ENCODE assay signal across 8 cellular contexts in the genomic region with DNA sequence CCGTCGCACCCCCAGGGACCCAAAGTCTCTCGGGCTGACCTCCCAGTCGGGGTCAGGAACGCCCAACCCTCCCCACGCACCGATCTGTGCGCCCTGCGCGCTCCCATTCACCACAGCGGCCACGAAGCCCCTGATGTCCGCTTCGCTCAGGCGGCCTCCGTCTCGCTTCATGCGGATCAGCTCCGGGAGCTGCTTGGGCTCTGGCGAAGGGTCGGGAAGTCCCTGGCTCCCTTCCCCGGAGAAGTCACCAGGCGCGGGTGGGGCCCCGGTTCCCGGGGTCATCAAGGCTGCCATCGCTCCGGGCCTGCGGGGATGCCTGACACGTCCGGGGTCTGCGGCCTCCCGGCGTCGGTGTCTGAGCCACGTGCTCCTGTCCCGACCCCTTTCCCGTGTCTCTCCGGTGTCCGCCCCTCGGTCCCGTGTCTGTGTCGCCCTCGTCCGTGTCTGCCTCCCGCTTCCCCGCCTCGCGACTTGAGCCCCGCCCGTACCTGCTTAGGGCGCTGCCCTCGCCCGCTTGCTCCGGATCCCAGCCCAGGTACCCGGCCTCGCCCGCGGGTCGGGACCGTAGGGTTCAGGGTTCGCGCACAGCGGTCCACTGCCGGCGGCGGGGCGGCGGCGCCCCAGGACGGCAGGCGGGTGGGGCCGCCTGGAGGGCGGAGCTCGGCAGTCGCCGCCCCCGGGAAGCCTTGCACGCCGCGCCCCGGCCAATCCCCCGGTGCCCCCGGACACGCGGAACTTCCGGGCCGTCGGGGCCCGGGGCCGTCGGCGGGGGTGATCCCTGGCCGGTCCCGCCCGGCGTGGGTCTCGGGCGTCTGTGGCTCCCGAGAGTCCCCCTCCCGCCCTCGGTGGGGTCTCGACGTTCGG. TPM values are rescaled to one million over a fixed set of nuclear protein-coding genes. Genes with fewer than 3 reads are reported as not detected.
DNase-seq lines count a peak whose midpoint lies in the region; ATAC-seq, FAIRE-seq and TF ChIP-seq lines count a peak whose summit lies in the region.

A gene with protein sequence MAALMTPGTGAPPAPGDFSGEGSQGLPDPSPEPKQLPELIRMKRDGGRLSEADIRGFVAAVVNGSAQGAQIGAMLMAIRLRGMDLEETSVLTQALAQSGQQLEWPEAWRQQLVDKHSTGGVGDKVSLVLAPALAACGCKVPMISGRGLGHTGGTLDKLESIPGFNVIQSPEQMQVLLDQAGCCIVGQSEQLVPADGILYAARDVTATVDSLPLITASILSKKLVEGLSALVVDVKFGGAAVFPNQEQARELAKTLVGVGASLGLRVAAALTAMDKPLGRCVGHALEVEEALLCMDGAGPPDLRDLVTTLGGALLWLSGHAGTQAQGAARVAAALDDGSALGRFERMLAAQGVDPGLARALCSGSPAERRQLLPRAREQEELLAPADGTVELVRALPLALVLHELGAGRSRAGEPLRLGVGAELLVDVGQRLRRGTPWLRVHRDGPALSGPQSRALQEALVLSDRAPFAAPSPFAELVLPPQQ (minus strand): TSS at position 597 of the 864 bp plus-strand sequence. CDS start 303 bp downstream, at position 294.

- peak within 1 kb of the TSS; percentile 84 for H3K4me2 ChIP-seq in HepG2 (ENCODE audit: low read depth, low read length)

- no peak for TF ChIP-seq CTCF in HFF-Myc (IDR thresholded peaks at IDR 0.05; ENCODE audit: low read depth, low read length, missing control alignments)
- no peak for TF ChIP-seq CTCF in HepG2 (CRISPR knock-in tag; IDR thresholded peaks at IDR 0.05)

- peaks cover 6% of the 10 kb centered on the region for H3K79me2 ChIP-seq in HepG2 (ENCODE audit: insufficient read depth, low read length)

- peak within 1 kb of the TSS; percentile 76 to 94 for H3K4me3 ChIP-seq in CD4-positive, alpha-beta memory T cell (ENCODE audit: low read length in 2 of 2)
- H3K4me3 ChIP-seq in HFF-Myc (replicated peaks; ENCODE audit: low read depth, low read length) = peak within 1 kb of the TSS; percentile 43
- H3K4me3 ChIP-seq in HepG2 (replicated peaks in 1 of 3; ENCODE audit: insufficient read depth in 1 of 3, low read depth in 2 of 3, low read length in 3 of 3) = peak within 1 kb of the TSS; percentile 58 to 83 (median 74); a peak in 5 of 6 replicates

- no peak for TF ChIP-seq RAD21 in HepG2 (CRISPR knock-in tag; IDR thresholded peaks at IDR 0.05)

- peak within 1 kb of the TSS; percentile 73 for H3K9ac ChIP-seq in HepG2 (ENCODE audit: insufficient read depth, low read depth, low read length)

- H3K4me3 Mint-ChIP-seq in CD4-positive, alpha-beta memory T cell = peak within 1 kb of the TSS; percentile 89 to 95 (median 92)

- ATAC-seq in HepG2 (peak; percentile 9), HG03457 (IDR thresholded peaks at IDR 0.05; ENCODE audit: unreplicated experiment) (no peak)

- CTCF ChIA-PET in CD4-positive, alpha-beta memory T cell (lab: Charles Lee; ENCODE audit: partially characterized antibody) = interaction anchor here (1.2 to 5.1 kb wide), 2 partner anchors 10 to 20 kb away, joined by 3 to 135 read pairs; no protein-coding TSS in a partner anchor
- CTCF ChIA-PET in HepG2 (lab: Yijun Ruan, JAX; ENCODE audit: low intra/inter-chr PET ratio, low total read pairs) = no interaction called here

- H3K9me3 Mint-ChIP-seq in CD4-positive, alpha-beta memory T cell = peaks cover 0 to 2% (median 0%) of the 10 kb centered on the region in 8 donors

- H4K20me1 ChIP-seq in HepG2 (ENCODE audit: insufficient read depth, low read length) = 0 out of 2 replicates have a peak, but pooled peaks cover under 1% of the 10 kb centered on the region

- peaks cover under 1 to 6% of the 10 kb centered on the region in 2 donors for H3K36me3 Mint-ChIP-seq in CD4-positive, alpha-beta memory T cell

- TF ChIP-seq EP300 in HepG2 (IDR thresholded peaks at IDR 0.05; ENCODE audit: low read depth in 2 of 2, low read length in 2 of 2) = no peak
- TF ChIP-seq EP300 in HepG2 (CRISPR knock-in tag; IDR thresholded peaks at IDR 0.05; ENCODE audit: borderline replicate concordance) = no peak

- TF ChIP-seq POLR2A in HepG2 (IDR thresholded peaks at IDR 0.05; ENCODE audit: insufficient read depth in 1 of 2, low read depth in 2 of 2, low read length in 2 of 2) = no peak

- H2AFZ ChIP-seq in HepG2 (ENCODE audit: low read length) = no peak within 1 kb of the TSS

- peaks cover 59% of the 10 kb centered on the region for H3K4me1 ChIP-seq in CD4-positive, alpha-beta memory T cell (ENCODE audit: insufficient read depth, low read length)
- H3K4me1 ChIP-seq in HepG2 (ENCODE audit: insufficient read depth, low read length) = peaks cover 72% of the 10 kb centered on the region

- no peaks in the 10 kb centered on the region for H3K27me3 Mint-ChIP-seq in CD4-positive, alpha-beta memory T cell

- no peak for FAIRE-seq in HepG2 (lab: Jason Lieb, UNC)

- peak within 1 kb of the TSS; percentile 96 for H3K27ac ChIP-seq in CD4-positive, alpha-beta memory T cell (ENCODE audit: low read depth, low read length)
- H3K27ac ChIP-seq in caudate nucleus (ENCODE audit: low read depth, low read length) (peak within 1 kb of the TSS; percentile 70), HepG2 (ENCODE audit: extremely low read length, insufficient read depth, low read length) (peak within 1 kb of the TSS; percentile 74)

- DNase-seq in CD4-positive, alpha-beta memory T cell = peak; percentile 55 to 65 (median 59)
- DNase-seq in HFF-Myc (ENCODE audit: extremely low read depth, low read depth) (no peak), caudate nucleus (lab: John Stamatoyannopoulos, UW) (no peak), HepG2 (ENCODE audit: low spot score) (peak; percentile 19), NCI-H187 treated with DMSO at 0.1 percent for 48 hours (lab: John Stamatoyannopoulos, UW) (no peak)
- peak in 2 of 3 experiments; percentile 40 to 71 for DNase-seq in stimulated activated CD4-positive, alpha-beta T cell treated with anti-CD3 and anti-CD28 coated beads, TNF-alpha, amount 100 ng/mL, for 24 hours (ENCODE audit: low read depth in 3 of 3)

- intact Hi-C loops in CD4-positive, alpha-beta memory T cell (cut with micrococcal nuclease) = loop anchor here (5.0 kb wide), 2 partner anchors 287 to 337 kb away; no protein-coding TSS in a partner anchor
- intact Hi-C loops in T-helper 2 cell treated with Interferon-gamma antibody and Interleukin-4, amounts not matched to agents 100 ng/mL and 5 ng/mL, for 36 hours (cut with micrococcal nuclease) = loop anchor here (2.0 kb wide), 1 partner anchor 15 kb away; a partner anchor contains a TSS
- intact Hi-C loops in HepG2 (cut with micrococcal nuclease; ENCODE audit: unreplicated experiment) = loop anchor here (5.0 kb wide), 1 partner anchor 33 kb away; a partner anchor contains a TSS

- H3K27me3 ChIP-seq in CD4-positive, alpha-beta memory T cell (ENCODE audit: insufficient read depth, low read length) = no peaks in the 10 kb centered on the region
- 0 out of 5 replicates have a peak, but pooled peaks cover 0 to 6% of the 10 kb centered on the region in 2 experiments for H3K27me3 ChIP-seq in HepG2 (ENCODE audit: control insufficient read depth in 1 of 2, insufficient read depth in 2 of 2, low read length in 2 of 2)

- in situ Hi-C loops in HepG2 (cut with HindIII; ENCODE audit: extremely low pct_ligation_motif_present, low pct_unique_long_range_greater_than_20kb) = loop anchor here (5.0 kb wide), 1 partner anchor 38 kb away; no protein-coding TSS in a partner anchor

- no peaks in the 10 kb centered on the region for H3K36me3 ChIP-seq in CD4-positive, alpha-beta memory T cell (ENCODE audit: insufficient read depth, low read length)
- H3K36me3 ChIP-seq in HepG2 (replicated peaks in 1 of 2; ENCODE audit: control insufficient read depth in 1 of 2, insufficient read depth in 2 of 2, low read length in 2 of 2) = no peaks in the 10 kb centered on the region

- WGBS in HepG2 (ENCODE audit: low lambda C conversion rate) = 21% methylated on average over 18 of the region's 105 CpGs

- no peaks in the 10 kb centered on the region for H3K9me3 ChIP-seq in CD4-positive, alpha-beta memory T cell (ENCODE audit: control insufficient read depth in 1 of 2, low read length in 2 of 2)
- no peaks in the 10 kb centered on the region for H3K9me3 ChIP-seq in HepG2 (ENCODE audit: low read length)

- H3K27ac Mint-ChIP-seq in CD4-positive, alpha-beta memory T cell = peak within 1 kb of the TSS; percentile 96 to 99 (median 97)

- peaks cover 17 to 57% (median 41%) of the 10 kb centered on the region in 4 donors for H3K4me1 Mint-ChIP-seq in CD4-positive, alpha-beta memory T cell

- POLR2A ChIA-PET in CD4-positive, alpha-beta memory T cell (lab: Charles Lee; ENCODE audit: partially characterized antibody) = interaction anchor here (1.0 to 9.5 kb wide), 12 partner anchors 8 to 284 kb away, joined by 3 to 321 read pairs (median 11); a partner anchor contains a TSS
- POLR2A ChIA-PET in HepG2 (lab: Yijun Ruan, JAX) = interaction anchor here (0.9 to 1.9 kb wide), 11 partner anchors 8 to 170 kb away, joined by 3 to 10 read pairs (median 4); a partner anchor contains a TSS

- no TSS peak for BruUV-seq in HepG2 (replicated peaks; lab: Mats Ljungman, UMichigan)

RNA-seq across cellular contexts. Expression of the gene that starts here (rescaled TPM):
- total RNA-seq in CD4-positive, alpha-beta memory T cell = 10 to 100 TPM; 15.7 to 18.0 TPM
- polyA plus RNA-seq in CD4-positive, alpha-beta memory T cell = 10 to 100 TPM; 22.0 to 30.9 TPM
- 45.6 and 48.8 TPM in 2 replicates for total RNA-seq in T-helper 2 cell treated with Interferon-gamma antibody and Interleukin-4, amounts not matched to agents 100 ng/mL and 5 ng/mL, for 36 hours
- total RNA-seq in HepG2 (2016; rRNA removed; fragmentation: Illumina TruSeq; extraction: Trizol) = 2.3 and 3.9 TPM in 2 replicates
- 1.0 and 1.1 TPM in 2 replicates for total RNA-seq in HepG2 (2016; cell fraction: cytosol; rRNA removed; fragmentation: Illumina TruSeq; extraction: Trizol; ENCODE audit: low read depth)
- 2.2 and 3.5 TPM in 2 replicates for total RNA-seq in HepG2 (2016; cell fraction: insoluble cytoplasmic fraction; rRNA removed; fragmentation: Illumina TruSeq; extraction: Trizol)
- 1.8 TPM in 2 replicates for total RNA-seq in HepG2 (2016; cell fraction: membrane; rRNA removed; fragmentation: Illumina TruSeq; extraction: Trizol)
- 1.9 and 3.1 TPM in 2 replicates for total RNA-seq in HepG2 (2016; cell fraction: nucleus; rRNA removed; fragmentation: Illumina TruSeq; extraction: Trizol)
- 4.3 and 7.5 TPM in 2 replicates for polyA plus RNA-seq in HepG2 (2011; rRNA removed)
- 4.9 and 6.1 TPM in 2 replicates for polyA plus RNA-seq in HepG2 (2011; cell fraction: cytosol; rRNA removed)
- polyA plus RNA-seq in HepG2 (2011; cell fraction: nucleus; rRNA removed) = 37.1 and 45.0 TPM in 2 replicates
- polyA plus RNA-seq in HepG2 (2012) = 3.0 and 4.0 TPM in 2 replicates
- 1.3 and 1.4 TPM in 2 replicates for polyA plus RNA-seq in HepG2 (2016; cell fraction: cytosol; fragmentation: Illumina TruSeq; extraction: Trizol; ENCODE audit: low read depth)
- 2.9 and 3.2 TPM in 2 replicates for polyA plus RNA-seq in HepG2 (2016; cell fraction: insoluble cytoplasmic fraction; fragmentation: Illumina TruSeq; extraction: Trizol; ENCODE audit: low read depth)
- polyA plus RNA-seq in HepG2 (2016; cell fraction: membrane; fragmentation: Illumina TruSeq; extraction: Trizol; ENCODE audit: low read depth) = 0.84 and 0.96 TPM in 2 replicates
- polyA plus RNA-seq in HepG2 (2016; cell fraction: nucleus; fragmentation: Illumina TruSeq; extraction: Trizol; ENCODE audit: insufficient read depth, low read depth) = 3.0 and 4.9 TPM in 2 replicates
- polyA minus RNA-seq in HepG2 (2011; rRNA and poly(A)+ RNA removed; ENCODE audit: low replicate concordance) = 1.9 and 3.4 TPM in 2 replicates
- 2.0 and 2.6 TPM in 2 replicates for polyA minus RNA-seq in HepG2 (2011; cell fraction: cytosol; rRNA and poly(A)+ RNA removed)
- polyA minus RNA-seq in HepG2 (2011; cell fraction: nucleus; rRNA and poly(A)+ RNA removed) = 3.6 and 4.0 TPM in 2 replicates

Comparison
In these comparisons a context has a peak if more than half of its experiments do, and no peak if none do; other contexts are left out.
1. DNase-seq: peak in CD4-positive, alpha-beta memory T cell (5 of 5), HepG2 (single experiment) and stimulated activated CD4-positive, alpha-beta T cell treated with anti-CD3 and anti-CD28 coated beads, TNF-alpha, amount 100 ng/mL, for 24 hours (2 of 3); none in HFF-Myc (single experiment), caudate nucleus (0 of 61) and NCI-H187 treated with DMSO at 0.1 percent for 48 hours (single experiment).
2. Peak in every context shown above with its lines, with median percentiles within 50 percentile points of each other: H3K27ac ChIP-seq and H3K4me3 ChIP-seq.